ENCODE assay signal across 8 cellular contexts in the genomic region with DNA sequence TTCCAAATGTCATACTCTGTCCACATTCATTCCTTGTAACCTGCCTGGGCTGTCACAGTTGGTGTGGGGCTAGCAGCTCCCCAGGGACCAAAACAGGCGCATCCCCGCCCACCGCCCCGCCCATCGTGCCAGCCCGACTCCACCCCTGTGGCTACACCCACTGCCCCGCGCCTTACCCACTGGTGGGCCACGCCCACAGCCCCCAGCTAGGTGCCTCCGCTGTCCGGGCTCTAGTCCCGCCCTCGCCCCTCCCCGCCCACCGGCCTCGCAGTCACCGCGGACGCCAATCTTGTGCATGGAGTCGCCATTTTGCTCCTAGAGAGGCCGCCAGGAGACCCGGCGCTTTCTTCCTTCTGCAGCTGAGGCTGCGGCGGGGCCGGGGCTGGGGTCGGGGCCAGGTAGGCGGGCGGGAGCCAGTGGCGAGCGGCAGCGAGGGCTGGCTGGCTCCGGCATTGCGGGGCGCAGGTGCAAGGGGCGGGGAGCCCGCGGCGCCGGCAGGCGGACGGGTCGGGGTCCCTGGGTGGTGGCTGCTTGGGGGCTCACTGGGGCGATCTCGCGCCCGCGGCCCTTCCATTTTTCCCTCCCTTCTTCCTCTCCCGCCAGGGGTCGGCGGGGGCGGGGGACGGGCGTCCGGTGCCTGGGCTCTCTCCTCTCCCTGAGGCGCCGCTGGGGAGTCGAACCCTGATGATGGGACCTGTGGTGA. TPM values are rescaled to one million over a fixed set of nuclear protein-coding genes. Genes with fewer than 3 reads are reported as not detected.
DNase-seq lines count a peak whose midpoint lies in the region; ATAC-seq, FAIRE-seq and TF ChIP-seq lines count a peak whose summit lies in the region.

A gene with protein sequence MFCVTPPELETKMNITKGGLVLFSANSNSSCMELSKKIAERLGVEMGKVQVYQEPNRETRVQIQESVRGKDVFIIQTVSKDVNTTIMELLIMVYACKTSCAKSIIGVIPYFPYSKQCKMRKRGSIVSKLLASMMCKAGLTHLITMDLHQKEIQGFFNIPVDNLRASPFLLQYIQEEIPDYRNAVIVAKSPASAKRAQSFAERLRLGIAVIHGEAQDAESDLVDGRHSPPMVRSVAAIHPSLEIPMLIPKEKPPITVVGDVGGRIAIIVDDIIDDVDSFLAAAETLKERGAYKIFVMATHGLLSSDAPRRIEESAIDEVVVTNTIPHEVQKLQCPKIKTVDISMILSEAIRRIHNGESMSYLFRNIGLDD (plus strand): TSS at position 268 of the 703 bp plus-strand sequence. CDS start 7,703 bp downstream, outside the sequence.

- H3K79me2 ChIP-seq in MM.1S (ENCODE audit: low read length) = peaks cover 27% of the 10 kb centered on the region

- H3K9me3 Mint-ChIP-seq in natural killer cell = no peaks in the 10 kb centered on the region
- no peaks in the 10 kb centered on the region for H3K9me3 Mint-ChIP-seq in stimulated activated naive B cell treated with anti-CD40 and anti-IgM and Interleukin-4, amounts not matched to agents 10 μg/mL and 1 μg/mL and 100 μg/mL, for 72 hours

- H3K36me3 ChIP-seq in MM.1S (replicated peaks; ENCODE audit: insufficient read depth, low read length) = no peaks in the 10 kb centered on the region

- peak within 1 kb of the TSS; percentile 20; the same call in 1 of the 2 replicates for H3K27ac ChIP-seq in MM.1S (ENCODE audit: low read length)

- H3K9me3 ChIP-seq in MM.1S (replicated peaks; ENCODE audit: insufficient read depth, low read length) = no peaks in the 10 kb centered on the region

- peaks cover 15% of the 10 kb centered on the region; the same call in 1 of the 2 replicates for H3K4me1 ChIP-seq in MM.1S (ENCODE audit: low read length)

- H3K4me3 Mint-ChIP-seq in natural killer cell = peak within 1 kb of the TSS; percentile 98
- peak within 1 kb of the TSS; percentile 85 to 87 for H3K4me3 Mint-ChIP-seq in stimulated activated naive B cell treated with anti-CD40 and anti-IgM and Interleukin-4, amounts not matched to agents 10 μg/mL and 1 μg/mL and 100 μg/mL, for 72 hours

- no peaks in the 10 kb centered on the region for H3K9me2 ChIP-seq in MM.1S (replicated peaks; ENCODE audit: insufficient read depth, low read length)

- H3K9ac ChIP-seq in MM.1S (ENCODE audit: low read length) = peak within 1 kb of the TSS; percentile 84

- intact Hi-C loops in natural killer cell (cut with micrococcal nuclease) = loop anchor here (2.0 kb wide), 1 partner anchor 43 kb away; no protein-coding TSS in a partner anchor

- no peaks in the 10 kb centered on the region; the same call in 1 of the 2 replicates for H3F3A ChIP-seq in MM.1S (ENCODE audit: insufficient read depth, low read length)

- H3K27ac Mint-ChIP-seq in natural killer cell = peak within 1 kb of the TSS; percentile 85 to 96
- peak within 1 kb of the TSS; percentile 74 for H3K27ac Mint-ChIP-seq in stimulated activated naive B cell treated with anti-CD40 and anti-IgM and Interleukin-4, amounts not matched to agents 10 μg/mL and 1 μg/mL and 100 μg/mL, for 72 hours

- TF ChIP-seq CTCF in MM.1S (IDR thresholded peaks at IDR 0.05; ENCODE audit: low read length) = no peak
- TF ChIP-seq CTCF in fibroblast of mammary gland (conservative IDR thresholded peaks at IDR 0.05; ENCODE audit: control insufficient read depth, insufficient read depth, low read depth, low read length) = no peak
- TF ChIP-seq CTCF in natural killer cell (IDR thresholded peaks at IDR 0.05) = no peak

- FAIRE-seq in H54 (lab: Jason Lieb, UNC) = no peak

- TF ChIP-seq POLR2A in H54 (IDR thresholded peaks at IDR 0.05; ENCODE audit: low read depth, low read length) = 0 out of 2 replicates have a peak, but pooled peaks have one; percentile 32

- peak; percentile 86 to 97 (median 87) for ATAC-seq in natural killer cell
- peak; percentile 70 to 78 for ATAC-seq in stimulated activated naive B cell treated with anti-CD40 and anti-IgM and Interleukin-4, amounts not matched to agents 10 μg/mL and 1 μg/mL and 100 μg/mL, for 72 hours (replicated peaks)

- no peaks in the 10 kb centered on the region for H3K27me3 Mint-ChIP-seq in natural killer cell (ENCODE audit: low read depth in 2 of 2)
- no peaks in the 10 kb centered on the region for H3K27me3 Mint-ChIP-seq in stimulated activated naive B cell treated with anti-CD40 and anti-IgM and Interleukin-4, amounts not matched to agents 10 μg/mL and 1 μg/mL and 100 μg/mL, for 72 hours

- DNase-seq in DMS79 (lab: John Stamatoyannopoulos, UW) (peak; percentile 49), H54 (ENCODE audit: insufficient read length, low spot score) (peak; percentile 97), MM.1S (peak; percentile 97), SHP77 (lab: John Stamatoyannopoulos, UW) (peak; percentile 99), fibroblast of mammary gland (ENCODE audit: low read depth) (peak; percentile 90), natural killer cell (peak; percentile 90)
- peak; percentile 91 for DNase-seq in activated T-helper 9 cell treated with anti-CD3 and anti-CD28 coated beads, Interleukin-2, amount 50 U/mL, for 16 hours (ENCODE audit: low read depth)
- peak; percentile 88 for DNase-seq in stimulated activated naive B cell treated with anti-CD40 and anti-IgM and Interleukin-4, amounts not matched to agents 10 μg/mL and 1 μg/mL and 100 μg/mL, for 72 hours

- H3K4me3 ChIP-seq in MM.1S (ENCODE audit: low read length) (peak within 1 kb of the TSS; percentile 66), fibroblast of mammary gland (ENCODE audit: control insufficient read depth, low read depth, low read length) (peak within 1 kb of the TSS; percentile 47)

- no peaks in the 10 kb centered on the region for H3K27me3 ChIP-seq in MM.1S (replicated peaks; ENCODE audit: insufficient read depth, low read length)

- H4K20me1 ChIP-seq in MM.1S (ENCODE audit: insufficient read depth, low read length) = no peaks in the 10 kb centered on the region

- H2AFZ ChIP-seq in MM.1S (ENCODE audit: low read length) = peak within 1 kb of the TSS; percentile 53

- H3K4me1 Mint-ChIP-seq in natural killer cell = peaks cover 42% of the 10 kb centered on the region in 2 donors
- H3K4me1 Mint-ChIP-seq in stimulated activated naive B cell treated with anti-CD40 and anti-IgM and Interleukin-4, amounts not matched to agents 10 μg/mL and 1 μg/mL and 100 μg/mL, for 72 hours = peaks cover 23 to 52% of the 10 kb centered on the region in 2 donors

- H3K36me3 Mint-ChIP-seq in natural killer cell = no peaks in the 10 kb centered on the region
- peaks cover 4 to 5% of the 10 kb centered on the region in 2 donors for H3K36me3 Mint-ChIP-seq in stimulated activated naive B cell treated with anti-CD40 and anti-IgM and Interleukin-4, amounts not matched to agents 10 μg/mL and 1 μg/mL and 100 μg/mL, for 72 hours

- peak within 1 kb of the TSS; percentile 87 for H3K4me2 ChIP-seq in MM.1S (ENCODE audit: low read depth, low read length)

RNA-seq across cellular contexts. Expression of the gene that starts here (rescaled TPM):
- 10 to 100 TPM; 33.4 to 48.2 (median 33.8) TPM for total RNA-seq in natural killer cell

Comparison
In these comparisons a context has a peak if more than half of its experiments do, and no peak if none do; other contexts are left out.
1. Peak in every context shown above with its lines: DNase-seq, ATAC-seq, H3K4me3 ChIP-seq and H3K27ac ChIP-seq.
2. DNase-seq: peak in every context shown above with its lines; median percentile 99 in SHP77; 97 in H54; 97 in MM.1S; 91 in activated T-helper 9 cell treated with anti-CD3 and anti-CD28 coated beads, Interleukin-2, amount 50 U/mL, for 16 hours; 90 in fibroblast of mammary gland; 90 in natural killer cell; 88 in stimulated activated naive B cell treated with anti-CD40 and anti-IgM and Interleukin-4, amounts not matched to agents 10 μg/mL and 1 μg/mL and 100 μg/mL, for 72 hours; 49 in DMS79.